In the genomic region with DNA sequence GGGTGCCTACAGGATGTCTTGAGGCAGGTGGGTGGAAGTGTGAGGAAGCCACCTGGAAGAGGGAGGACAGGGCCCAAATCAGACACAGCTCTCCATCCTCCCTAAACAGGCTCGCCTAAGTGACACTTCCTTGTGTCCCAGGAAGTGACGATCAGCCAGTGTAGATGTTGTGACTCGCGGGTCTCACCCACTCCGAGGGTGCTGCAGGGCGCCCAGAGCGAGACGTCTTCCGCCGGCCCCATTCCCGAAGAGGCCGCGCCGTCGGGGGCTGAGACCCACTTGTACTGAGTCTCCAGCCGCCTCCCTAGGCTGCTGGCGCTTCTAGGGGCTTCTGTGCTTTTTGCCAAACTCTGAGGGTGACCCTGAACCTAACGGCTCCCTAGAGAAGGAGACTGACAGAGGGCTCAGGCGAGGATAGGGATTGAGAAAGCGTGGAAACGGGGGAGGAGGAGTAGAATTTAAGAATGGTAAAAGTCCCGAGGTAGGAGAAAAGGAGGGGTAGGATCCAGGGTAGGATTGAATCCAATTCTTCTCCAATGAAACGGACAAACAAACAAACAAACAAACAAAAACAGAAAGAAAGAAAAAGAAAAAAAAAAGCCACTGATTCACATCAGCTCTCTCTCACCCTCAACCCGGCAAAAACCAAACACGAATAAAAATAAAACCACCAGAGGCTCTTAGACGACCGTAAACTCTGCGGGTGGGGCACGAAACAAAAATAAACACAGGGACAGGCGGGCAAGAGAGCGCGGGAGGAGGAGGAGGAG, we compare ENCODE assay signal across 8 cellular contexts. TPM values are rescaled to one million over a fixed set of nuclear protein-coding genes. Genes with fewer than 3 reads are reported as not detected.
DNase-seq lines count a peak whose midpoint lies in the region; ATAC-seq, FAIRE-seq and TF ChIP-seq lines count a peak whose summit lies in the region.

No MANE protein-coding gene starts in this region.

- no peak overlapping the region for H3K4ac ChIP-seq in H1 (replicated peaks; ENCODE audit: insufficient read length, low read depth, low read length)
- H3K4ac ChIP-seq in mesenchymal stem cell (ENCODE audit: low read depth in 1 of 2, low read length in 2 of 2): no peak overlapping the region

- H2BK5ac ChIP-seq in H1 (ENCODE audit: low read depth, low read length): no peak overlapping the region
- H2BK5ac ChIP-seq in mesenchymal stem cell (ENCODE audit: low read depth, low read length, poor library complexity, severe bottlenecking): no peak overlapping the region

- H3K14ac ChIP-seq in H1 (ENCODE audit: insufficient read length) (no peak overlapping the region), mesenchymal stem cell (ENCODE audit: low read length in 2 of 2) (peak overlapping the region in 1 of 2 experiments; percentile 9)

- 0 out of 2 replicates have a peak, but pooled peaks cover 7% of the 10 kb centered on the region for H4K20me1 ChIP-seq in GM23338 (replicated peaks; ENCODE audit: insufficient read depth)
- peaks cover 0 to 2% of the 10 kb centered on the region in 2 experiments for H4K20me1 ChIP-seq in H1 (replicated peaks in 1 of 2; ENCODE audit: control insufficient read depth in 1 of 2, insufficient read depth in 2 of 2, low read length in 2 of 2)

- H2BK120ac ChIP-seq in H1 (replicated peaks; ENCODE audit: low read depth, low read length) (no peak overlapping the region), mesenchymal stem cell (ENCODE audit: low read depth, low read length) (no peak overlapping the region)

- H3K9me3 ChIP-seq in H1 (ENCODE audit: insufficient read depth in 2 of 2, low read depth in 1 of 2, low read length in 1 of 2) (no peaks in the 10 kb centered on the region), mesenchymal stem cell (ENCODE audit: control insufficient read depth, low read length) (no peaks in the 10 kb centered on the region), tibial artery (no peaks in the 10 kb centered on the region)

- peaks cover 5% of the 10 kb centered on the region for H3K27me3 Mint-ChIP-seq in GM23338 (ENCODE audit: insufficient read depth, low read depth, poor library complexity)

- peak overlapping the region in 3 of 4 experiments; percentile 32 to 72 (median 64); a peak in 4 of 7 replicates for H3K9ac ChIP-seq in H1 (replicated peaks in 1 of 4; ENCODE audit: extremely low read depth in 1 of 4, low read depth in 3 of 4, low read length in 3 of 4)
- H3K9ac ChIP-seq in mesenchymal stem cell (ENCODE audit: low read length): peak overlapping the region; percentile 92

- H3K4me2 ChIP-seq in GM23338 (peak overlapping the region; percentile 88), H1 (ENCODE audit: insufficient read depth in 1 of 2, low read depth in 2 of 2, low read length in 2 of 2) (peak overlapping the region; percentile 91 to 96), mesenchymal stem cell (ENCODE audit: low read length, poor library complexity, severe bottlenecking) (peak overlapping the region; percentile 99)

- H3K4me1 ChIP-seq in GM23338 (ENCODE audit: insufficient read depth) (peaks cover 17% of the 10 kb centered on the region), H1 (replicated peaks in 1 of 4; ENCODE audit: control insufficient read depth in 3 of 4, insufficient read depth in 4 of 4, low read length in 3 of 4) (peaks cover 2 to 8% (median 3%) of the 10 kb centered on the region in 4 experiments; a peak in 5 of 7 replicates), mesenchymal stem cell (ENCODE audit: control insufficient read depth, insufficient read depth, low read depth, low read length) (peaks cover 6% of the 10 kb centered on the region), tibial artery (peaks cover 0 to 20% (median 7%) of the 10 kb centered on the region in 4 donors)

- H2BK12ac ChIP-seq in H1 (ENCODE audit: low read depth, low read length) (no peak overlapping the region; the same call in 1 of the 2 replicates), mesenchymal stem cell (ENCODE audit: low read length in 2 of 2) (no peak overlapping the region)

- H3K36me3 ChIP-seq in GM23338 (ENCODE audit: insufficient read depth) (no peaks in the 10 kb centered on the region), H1 (ENCODE audit: control insufficient read depth in 2 of 4, insufficient read depth in 4 of 4, low read length in 3 of 4) (no peaks in the 10 kb centered on the region), mesenchymal stem cell (ENCODE audit: control insufficient read depth in 1 of 2, insufficient read depth in 2 of 2, low read depth in 1 of 2, low read length in 2 of 2) (no peaks in the 10 kb centered on the region), tibial artery (peaks cover 0 to 6% (median 0%) of the 10 kb centered on the region in 3 donors)

- peak overlapping the region; percentile 84 for H3K4me3 ChIP-seq in GM23338
- H3K4me3 ChIP-seq in H1 (ENCODE audit: extremely low read depth in 1 of 4, insufficient read depth in 2 of 4, low read depth in 3 of 4, low read length in 4 of 4): peak overlapping the region; percentile 80 to 99 (median 90)
- H3K4me3 ChIP-seq in mesenchymal stem cell (ENCODE audit: insufficient read depth in 1 of 2, low read depth in 1 of 2, low read length in 2 of 2): peak overlapping the region; percentile 76 to 95
- H3K4me3 ChIP-seq in tibial artery: peak overlapping the region; percentile 83 to 99

- POLR2A ChIA-PET in H1 (lab: Charles Lee; ENCODE audit: partially characterized antibody): interaction anchor here (0.7 to 1.1 kb wide), 2 partner anchors 10 to 952 kb away, joined by 3 to 5 read pairs; no protein-coding TSS in a partner anchor

- TF ChIP-seq POLR2A in H1 (IDR thresholded peaks at IDR 0.05; ENCODE audit: control extremely low read depth in 1 of 2, low read depth in 2 of 2, low read length in 2 of 2): no peak

- TF ChIP-seq EP300 in H1 (IDR thresholded peaks at IDR 0.05; ENCODE audit: borderline replicate concordance in 1 of 2, low read depth in 2 of 2, low read length in 2 of 2): no peak

- peaks cover 33% of the 10 kb centered on the region for H3K4me1 Mint-ChIP-seq in GM23338

- peaks cover 3% of the 10 kb centered on the region; the same call in 1 of the 2 replicates for H3K79me1 ChIP-seq in H1 (ENCODE audit: low read depth, low read length)
- H3K79me1 ChIP-seq in mesenchymal stem cell (replicated peaks; ENCODE audit: low read length, poor library complexity, severe bottlenecking): no peaks in the 10 kb centered on the region

- FAIRE-seq in H1 (lab: Jason Lieb, UNC): no peak

- no peak overlapping the region for H4K5ac ChIP-seq in H1 (ENCODE audit: insufficient read length, low read depth, low read length)

- CTCF ChIA-PET in H1 (lab: Charles Lee; ENCODE audit: partially characterized antibody): interaction anchor here (0.7 to 5.0 kb wide), 7 partner anchors 14 to 246 kb away, joined by 3 to 29 read pairs (median 6); no protein-coding TSS in a partner anchor

- no peaks in the 10 kb centered on the region for H3F3A ChIP-seq in GM23338 (replicated peaks; ENCODE audit: low read depth)

- intact Hi-C loops in tibial artery (cut with DNase I; ENCODE audit: low total_unique reads): no loop called here

- H3K23ac ChIP-seq in H1 (ENCODE audit: insufficient read length) (no peak overlapping the region), mesenchymal stem cell (ENCODE audit: low read length in 2 of 2) (peak overlapping the region in 1 of 2 experiments; percentile 91)

- no peak overlapping the region for H4K91ac ChIP-seq in H1 (replicated peaks; ENCODE audit: insufficient read length, low read length)
- H4K91ac ChIP-seq in mesenchymal stem cell (ENCODE audit: low read length): no peak overlapping the region

- DNase-seq in DMS114 treated with DMSO at 0.1 percent for 48 hours (lab: John Stamatoyannopoulos, UW; ENCODE audit: unreplicated experiment) (peak; percentile 21), GM23338 (ENCODE audit: low spot score) (peak; percentile 46), SHP77 (lab: John Stamatoyannopoulos, UW) (peak; percentile 76 to 87), H1 (ENCODE audit: low read depth in 1 of 2, low spot score in 2 of 2) (peak in 1 of 2 experiments; percentile 58), mesenchymal stem cell (peak; percentile 12), tibial artery (peak; percentile 49 to 75), NCI-H2227 treated with DMSO at 0.1 percent for 48 hours (lab: John Stamatoyannopoulos, UW) (no peak)

- H3K27ac Mint-ChIP-seq in GM23338: peak overlapping the region; percentile 91

- H3K4me3 Mint-ChIP-seq in GM23338: peak overlapping the region; percentile 94

- H2AFZ ChIP-seq in GM23338: peak overlapping the region; percentile 91
- H2AFZ ChIP-seq in H1 (ENCODE audit: low read length): peak overlapping the region; percentile 87
- H2AFZ ChIP-seq in mesenchymal stem cell (ENCODE audit: low read depth, low read length): peak overlapping the region; percentile 66

- no peaks in the 10 kb centered on the region for H3K9me2 ChIP-seq in GM23338 (ENCODE audit: insufficient read depth)

- peaks cover 4% of the 10 kb centered on the region; the same call in 1 of the 3 replicates for H3K36me3 Mint-ChIP-seq in GM23338 (ENCODE audit: low read depth)

- peak overlapping the region; percentile 53; the same call in 1 of the 2 replicates for H3K27ac ChIP-seq in GM23338 (ENCODE audit: low read depth)
- H3K27ac ChIP-seq in H1 (ENCODE audit: low read depth, low read length): no peak overlapping the region
- H3K27ac ChIP-seq in mesenchymal stem cell (ENCODE audit: low read length, poor library complexity, severe bottlenecking): no peak overlapping the region
- H3K27ac ChIP-seq in tibial artery: peak overlapping the region; percentile 88 to 97

- H4K8ac ChIP-seq in H1 (ENCODE audit: extremely low read depth, insufficient read depth, low read length) (peak overlapping the region; percentile 29; the same call in 1 of the 2 replicates), mesenchymal stem cell (ENCODE audit: low read length) (peak overlapping the region; percentile 81)

- WGBS in H1 (ENCODE audit: extremely low coverage in 1 of 2, insufficient coverage in 1 of 2, insufficient read length in 1 of 2, insufficient replicate concordance in 2 of 2, low coverage in 1 of 2, low lambda C conversion rate in 2 of 2, missing lambda C conversion rate in 1 of 2), 2 experiments: 2% methylated on average over 32 of the region's 32 CpGs; no CpG with 5 or more reads in 1 of the 2 experiments
- 2% methylated on average over 26 of the region's 32 CpGs for whole genome bisulfite sequencing in mesenchymal stem cell

- H3K9me3 Mint-ChIP-seq in GM23338: no peaks in the 10 kb centered on the region; the same call in 2 of the 3 replicates

- H2BK15ac ChIP-seq in H1 (ENCODE audit: low read length): no peak overlapping the region
- peak overlapping the region; percentile 86 for H2BK15ac ChIP-seq in mesenchymal stem cell (ENCODE audit: low read depth, poor library complexity, severe bottlenecking)

- H3K23me2 ChIP-seq in H1 (ENCODE audit: low read depth, low read length): peaks cover 12% of the 10 kb centered on the region

- no peak for TF ChIP-seq CTCF in GM23338 (conservative IDR thresholded peaks at IDR 0.05; ENCODE audit: low read depth in 2 of 2)
- no peak for TF ChIP-seq CTCF in H1 (IDR thresholded peaks at IDR 0.05; ENCODE audit: control extremely low read depth in 1 of 3, insufficient read depth in 1 of 3, low read depth in 1 of 3, low read length in 3 of 3)
- TF ChIP-seq CTCF in tibial artery (IDR thresholded peaks at IDR 0.05): no peak

- H2AK5ac ChIP-seq in H1 (ENCODE audit: low read depth, low read length) (no peak overlapping the region), mesenchymal stem cell (ENCODE audit: low read length, severe bottlenecking) (no peak overlapping the region)

- H3K79me2 ChIP-seq in GM23338 (replicated peaks; ENCODE audit: insufficient read depth): peaks cover 37% of the 10 kb centered on the region
- peaks cover 9 to 38% of the 10 kb centered on the region in 2 experiments; a peak in 3 of 4 replicates for H3K79me2 ChIP-seq in H1 (ENCODE audit: control insufficient read depth in 1 of 2, insufficient read depth in 2 of 2, low read length in 2 of 2)

- TF ChIP-seq RAD21 in H1 (IDR thresholded peaks at IDR 0.05 in 1 of 2, conservative IDR thresholded peaks at IDR 0.05 in 1 of 2; ENCODE audit: low read depth in 2 of 2, low read length in 2 of 2): no peak

- peak overlapping the region; percentile 76 for H3K18ac ChIP-seq in H1 (ENCODE audit: extremely low read depth, low read length)
- peak overlapping the region in 1 of 2 experiments; percentile 28 for H3K18ac ChIP-seq in mesenchymal stem cell (ENCODE audit: low read depth in 1 of 2, low read length in 2 of 2)

- H3K27me3 ChIP-seq in GM23338 (ENCODE audit: insufficient read depth): peaks cover 5% of the 10 kb centered on the region; the same call in 1 of the 2 replicates
- no peaks in the 10 kb centered on the region for H3K27me3 ChIP-seq in H1 (replicated peaks in 1 of 4; ENCODE audit: control insufficient read depth in 3 of 4, extremely low read depth in 1 of 4, insufficient read depth in 3 of 4, low read length in 3 of 4)
- peaks cover 0 to 9% of the 10 kb centered on the region in 2 experiments for H3K27me3 ChIP-seq in mesenchymal stem cell (ENCODE audit: control insufficient read depth in 1 of 2, insufficient read depth in 1 of 2, low read length in 2 of 2)
- no peaks in the 10 kb centered on the region for H3K27me3 ChIP-seq in tibial artery

- peak; percentile 17 for ATAC-seq in GM23338
- ATAC-seq in HG03280 (IDR thresholded peaks at IDR 0.05; ENCODE audit: unreplicated experiment): no peak

- H3K56ac ChIP-seq in H1 (replicated peaks; ENCODE audit: insufficient read length, low read depth, low read length): no peak overlapping the region

- no peak overlapping the region for H2BK20ac ChIP-seq in H1 (ENCODE audit: low read length)

RNA-seq across cellular contexts. Expression of a gene that starts 0.5 kb away (rescaled TPM):
- total RNA-seq in GM23338 (2014; rRNA removed; shearing (Covaris generic)): 13.6 and 13.9 TPM in 2 replicates
- 9.7 and 11.1 TPM in 2 replicates for polyA plus RNA-seq in GM23338 (2016; fragmentation: Nextera tagmentation; extraction: Ambion mirVana)
- total RNA-seq in H1 (2021; fragmentation: NEBNext Ultra II Directional; extraction: Animal tissue kit (Norgen Biotek cat#: 25700)): 20.5 and 21.2 TPM in 2 replicates
- 5.5 and 8.9 TPM in 2 replicates for polyA plus RNA-seq in H1 (2011; rRNA removed)
- polyA plus RNA-seq in H1 (2011; cell fraction: cytosol; rRNA removed): 8.5 TPM
- polyA plus RNA-seq in H1 (2011; cell fraction: nucleus; rRNA removed): 13.6 TPM
- 9.8 to 16.8 TPM (median 11.8 TPM) in 4 replicates for polyA plus RNA-seq in H1 (2012, experiment 1 of 2)
- polyA plus RNA-seq in H1 (2012, experiment 2 of 2): 1.7 TPM
- 8.9 TPM for polyA plus RNA-seq in H1 (2013, experiment 1 of 2)
- 10.0 TPM for polyA plus RNA-seq in H1 (2013, experiment 2 of 2)
- 6.2 and 7.3 TPM in 2 replicates for polyA minus RNA-seq in H1 (2011; rRNA and poly(A)+ RNA removed)
- polyA minus RNA-seq in H1 (2011; cell fraction: cytosol; rRNA and poly(A)+ RNA removed): 7.6 TPM
- 25.5 TPM for polyA minus RNA-seq in H1 (2011; cell fraction: nucleus; rRNA and poly(A)+ RNA removed)
- polyA plus RNA-seq in mesenchymal stem cell (2013, experiment 1 of 2): 0.66 TPM
- 0.81 TPM for polyA plus RNA-seq in mesenchymal stem cell (2013, experiment 2 of 2)

Comparison
In these comparisons a context has a peak if more than half of its experiments do, and no peak if none do; other contexts are left out.
1. H3K27ac ChIP-seq: peak in GM23338 (single experiment) and tibial artery (2 of 2); none in H1 (single experiment) and mesenchymal stem cell (single experiment).
2. Peak in every context shown above with its lines, with median percentiles within 50 percentile points of each other: H2AFZ ChIP-seq, H3K4me2 ChIP-seq and H3K4me3 ChIP-seq.